Comparison of ENCODE assay signal across 13 cellular contexts in genomic region chr15:82159922-82160321, GRCh38.
DNase-seq lines count a peak whose midpoint lies in the region; ATAC-seq and TF ChIP-seq lines count a peak whose summit lies in the region.
"Had no signal": no experiment of that assay in that cellular context is flagged by ENCODE, and none has a peak within 500 bp of the region (broad histone marks: within the 10 kb centered on the region; RNA-seq: fewer than 3 reads in every experiment).

No MANE protein-coding gene starts in this region.

- ATAC-seq in HG03571 (IDR thresholded peaks at IDR 0.05; ENCODE audit: unreplicated experiment): no peak
- ATAC-seq: HepG2; stimulated activated naive CD8-positive, alpha-beta T cell treated with anti-CD3 and anti-CD28 coated beads, Interleukin-15, amount 100 ng/mL, for 72 hours had no signal

- no peaks in the 10 kb centered on the region for H3K4me1 ChIP-seq in smooth muscle cell (ENCODE audit: low read depth)

- 94% methylated on average over 2 of the region's 2 CpGs for WGBS in smooth muscle cell (ENCODE audit: low lambda C conversion rate)

- DNase-seq in HFF-Myc (ENCODE audit: extremely low read depth, low read depth): peak; percentile 92
- DNase-seq in amniotic stem cell (lab: John Stamatoyannopoulos, UW): peak; percentile 94
- peak; percentile 83 for DNase-seq in glomerular endothelial cell (ENCODE audit: extremely low read depth, low read depth, low spot score)
- DNase-seq in smooth muscle cell (lab: John Stamatoyannopoulos, UW; ENCODE audit: unreplicated experiment): no peak
- DNase-seq in KBM-7: no peak
- DNase-seq in NCI-H1436 treated with DMSO at 0.1 percent for 48 hours (lab: John Stamatoyannopoulos, UW): no peak
- no peak for DNase-seq in NK-92 (lab: John Stamatoyannopoulos, UW; ENCODE audit: unreplicated experiment)
- DNase-seq: activated naive CD8-positive, alpha-beta T cell treated with anti-CD3 and anti-CD28 coated beads for 36 hours; GDM1; stimulated activated naive CD8-positive, alpha-beta T cell treated with anti-CD3 and anti-CD28 coated beads, Interleukin-15, amount 100 ng/mL, for 72 hours had no signal

- H3F3A ChIP-seq in smooth muscle cell (ENCODE audit: low read depth): no peaks in the 10 kb centered on the region

- no peaks in the 10 kb centered on the region for H3K36me3 ChIP-seq in smooth muscle cell (ENCODE audit: low read depth)

- no peaks in the 10 kb centered on the region for H3K9me3 ChIP-seq in smooth muscle cell (replicated peaks; ENCODE audit: low read depth)

- no peak overlapping the region for H3K4me3 ChIP-seq in HFF-Myc (replicated peaks; ENCODE audit: low read depth, low read length)
- H3K4me3 ChIP-seq in smooth muscle cell: no peak overlapping the region
- H3K4me3 ChIP-seq: SK-N-MC had no signal

- H3K9ac ChIP-seq in smooth muscle cell (ENCODE audit: low read depth): no peak overlapping the region

- H3K27me3 ChIP-seq in smooth muscle cell (ENCODE audit: low read depth): no peaks in the 10 kb centered on the region

- TF ChIP-seq CTCF in HFF-Myc (IDR thresholded peaks at IDR 0.05; ENCODE audit: low read depth, low read length, missing control alignments): no peak
- TF ChIP-seq CTCF in smooth muscle cell (IDR thresholded peaks at IDR 0.05; ENCODE audit: borderline replicate concordance, insufficient read depth, poor library complexity, severe bottlenecking): no peak

- in situ Hi-C loops in KBM-7 (cut with MboI; ENCODE audit: low pct_unique_long_range_greater_than_20kb, low sequenced_read_pairs): no loop called here

- H3K4me2 ChIP-seq in smooth muscle cell: no peak overlapping the region

- no peaks in the 10 kb centered on the region for H4K20me1 ChIP-seq in smooth muscle cell (ENCODE audit: low read depth)

- H3K27ac ChIP-seq in smooth muscle cell (ENCODE audit: low read depth): peak overlapping the region; percentile 56
- H3K27ac ChIP-seq: SK-N-MC had no signal

- peak overlapping the region; percentile 2 for H2AFZ ChIP-seq in smooth muscle cell (ENCODE audit: low read depth)

- no peaks in the 10 kb centered on the region for H3K79me2 ChIP-seq in smooth muscle cell (ENCODE audit: low read depth)

Comparison
In these comparisons a context has a peak if more than half of its experiments do, and no peak if none do; other contexts are left out.
1. DNase-seq: peak in HFF-Myc (single experiment), amniotic stem cell (single experiment) and glomerular endothelial cell (single experiment); none in smooth muscle cell (single experiment), KBM-7 (single experiment), NCI-H1436 treated with DMSO at 0.1 percent for 48 hours (single experiment) and NK-92 (single experiment).